ENCODE assay signal across 1 cellular context in genomic region chr18:68662779-68663178, GRCh38.
TF ChIP-seq lines count a peak whose summit lies in the region.

No MANE protein-coding gene starts in this region.

TF ChIP-seq in GM12878, 131 proteins besides CTCF, POLR2A, EP300 and RAD21 (continued from another document):
- no peak for TF ChIP-seq RELB (IDR thresholded peaks at IDR 0.05; ENCODE audit: low read depth)
- no peak for TF ChIP-seq IKZF2 (IDR thresholded peaks at IDR 0.05)
- TF ChIP-seq, protein P1, sequence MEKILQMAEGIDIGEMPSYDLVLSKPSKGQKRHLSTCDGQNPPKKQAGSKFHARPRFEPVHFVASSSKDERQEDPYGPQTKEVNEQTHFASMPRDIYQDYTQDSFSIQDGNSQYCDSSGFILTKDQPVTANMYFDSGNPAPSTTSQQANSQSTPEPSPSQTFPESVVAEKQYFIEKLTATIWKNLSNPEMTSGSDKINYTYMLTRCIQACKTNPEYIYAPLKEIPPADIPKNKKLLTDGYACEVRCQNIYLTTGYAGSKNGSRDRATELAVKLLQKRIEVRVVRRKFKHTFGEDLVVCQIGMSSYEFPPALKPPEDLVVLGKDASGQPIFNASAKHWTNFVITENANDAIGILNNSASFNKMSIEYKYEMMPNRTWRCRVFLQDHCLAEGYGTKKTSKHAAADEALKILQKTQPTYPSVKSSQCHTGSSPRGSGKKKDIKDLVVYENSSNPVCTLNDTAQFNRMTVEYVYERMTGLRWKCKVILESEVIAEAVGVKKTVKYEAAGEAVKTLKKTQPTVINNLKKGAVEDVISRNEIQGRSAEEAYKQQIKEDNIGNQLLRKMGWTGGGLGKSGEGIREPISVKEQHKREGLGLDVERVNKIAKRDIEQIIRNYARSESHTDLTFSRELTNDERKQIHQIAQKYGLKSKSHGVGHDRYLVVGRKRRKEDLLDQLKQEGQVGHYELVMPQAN (conservative IDR thresholded peaks at IDR 0.05), result no peak
- TF ChIP-seq KAT2A (conservative IDR thresholded peaks at IDR 0.05; ENCODE audit: control insufficient read depth, low read depth, low read length), result no peak
- no peak for TF ChIP-seq BCLAF1 (IDR thresholded peaks at IDR 0.05)
- TF ChIP-seq SMARCA5 (IDR thresholded peaks at IDR 0.05), result no peak
- no peak for TF ChIP-seq ZNF274 (IDR thresholded peaks at IDR 0.05; ENCODE audit: insufficient read depth, insufficient read length)
- TF ChIP-seq RELA (IDR thresholded peaks at IDR 0.05; ENCODE audit: borderline replicate concordance, partially characterized antibody), result no peak
- TF ChIP-seq ASH2L (IDR thresholded peaks at IDR 0.05; ENCODE audit: borderline replicate concordance, low read depth), result no peak
- no peak for TF ChIP-seq IRF5 (IDR thresholded peaks at IDR 0.05; ENCODE audit: borderline replicate concordance)
- no peak for TF ChIP-seq MTA2 (IDR thresholded peaks at IDR 0.05; ENCODE audit: low read depth)
- no peak for TF ChIP-seq FOS (IDR thresholded peaks at IDR 0.05; ENCODE audit: borderline replicate concordance, extremely low read depth, insufficient read length)
- no peak for TF ChIP-seq TBL1XR1 (IDR thresholded peaks at IDR 0.05; ENCODE audit: low read depth, low read length)
- no peak for TF ChIP-seq ZBTB4 (CRISPR knock-in tag; IDR thresholded peaks at IDR 0.05)
- TF ChIP-seq SUZ12 (IDR thresholded peaks at IDR 0.05; ENCODE audit: unreplicated experiment), result no peak
- no peak for TF ChIP-seq SREBF2 (IDR thresholded peaks at IDR 0.05; ENCODE audit: low read length)
- TF ChIP-seq SUPT20H (IDR thresholded peaks at IDR 0.05; ENCODE audit: borderline replicate concordance, control insufficient read depth, low read depth, low read length), result no peak
